ENCODE assay signal across 27 cellular contexts in genomic region chr3:153959321-153959717, GRCh38.
"Had no signal": no experiment of that assay in that cellular context is flagged by ENCODE, and none has a peak within 500 bp of the region (broad histone marks: within the 10 kb centered on the region; RNA-seq: fewer than 3 reads in every experiment).

No MANE protein-coding gene starts in this region.

- H3K4me3 ChIP-seq: SJCRH30 had no signal

- H3K9ac ChIP-seq: KMS-11 had no signal

- H3K36me3 ChIP-seq: SJCRH30 had no signal

- H3K27ac Mint-ChIP-seq: activated CD4-positive, alpha-beta T cell treated with anti-CD3 and anti-CD28 coated beads for 36 hours; activated CD4-positive, alpha-beta T cell treated with anti-CD3 and anti-CD28 coated beads, Interleukin-2, amount 10 ng/mL, durations not matched to agents 7 days and 5 days; activated CD8-positive, alpha-beta T cell treated with anti-CD3 and anti-CD28 coated beads, Interleukin-2, amount 10 ng/mL, durations not matched to agents 7 days and 5 days; activated naive CD4-positive, alpha-beta T cell treated with anti-CD3 and anti-CD28 coated beads, Interleukin-2, amount 10 ng/mL, durations not matched to agents 7 days and 5 days; activated naive CD8-positive, alpha-beta T cell; activated naive CD8-positive, alpha-beta T cell treated with anti-CD3 and anti-CD28 coated beads, Interleukin-2, amount 50 U/mL, for 24 hours; activated T-helper 1 cell treated with anti-CD3 and anti-CD28 coated beads, Interleukin-12 subunit alpha, Interleukin-12 subunit beta, Interleukin-2, Interleukin-4 antibody, amounts not matched to agents 30 ng/mL and 10 ng/mL and 1 ng/mL, durations not matched to agents 14 hours and 24 hours and 36 hours had no signal

- H3K4me1 Mint-ChIP-seq: activated CD4-positive, alpha-beta T cell treated with anti-CD3 and anti-CD28 coated beads for 36 hours; activated CD4-positive, alpha-beta T cell treated with anti-CD3 and anti-CD28 coated beads, Interleukin-2, amount 10 ng/mL, durations not matched to agents 7 days and 5 days; activated naive CD4-positive, alpha-beta T cell treated with anti-CD3 and anti-CD28 coated beads, Interleukin-2, amount 10 ng/mL, durations not matched to agents 7 days and 5 days; activated naive CD8-positive, alpha-beta T cell treated with anti-CD3 and anti-CD28 coated beads, Interleukin-2, amount 50 U/mL, for 24 hours had no signal

- H3K36me3 Mint-ChIP-seq: activated naive CD4-positive, alpha-beta T cell treated with anti-CD3 and anti-CD28 coated beads, Interleukin-2, amount 10 ng/mL, durations not matched to agents 7 days and 5 days; activated naive CD8-positive, alpha-beta T cell had no signal

- H3K4me2 ChIP-seq: KMS-11 had no signal

- H3K27me3 ChIP-seq: SJCRH30 had no signal

- H3K27ac ChIP-seq: KMS-11, SJCRH30 had no signal

- H3K27me3 Mint-ChIP-seq: activated naive CD4-positive, alpha-beta T cell treated with anti-CD3 and anti-CD28 coated beads, Interleukin-2, amount 10 ng/mL, durations not matched to agents 7 days and 5 days; activated naive CD8-positive, alpha-beta T cell had no signal

- H3K9me3 ChIP-seq: SJCRH30 had no signal

- DNase-seq: activated CD4-positive, alpha-beta T cell treated with anti-CD3 and anti-CD28 coated beads for 36 hours; activated CD4-positive, alpha-beta T cell treated with anti-CD3 and anti-CD28 coated beads, Interleukin-2, amount 10 ng/mL, durations not matched to agents 7 days and 5 days; activated CD4-positive, alpha-beta T cell treated with anti-CD3 and anti-CD28 coated beads, Interleukin-2, amount 50 U/mL, for 48 hours; activated CD8-positive, alpha-beta T cell treated with anti-CD3 and anti-CD28 coated beads, Interleukin-2, amount 10 ng/mL, durations not matched to agents 7 days and 5 days; activated effector memory CD4-positive, alpha-beta T cell treated with Interleukin-2 at 50 U/mL for 16 hours; activated naive CD4-positive, alpha-beta T cell treated with anti-CD3 and anti-CD28 coated beads, Interleukin-2, amount 10 ng/mL, durations not matched to agents 7 days and 5 days; activated naive CD8-positive, alpha-beta T cell treated with anti-CD3 and anti-CD28 coated beads, Interleukin-2, amount 50 U/mL, for 24 hours; activated T-cell treated with anti-CD3 and anti-CD28 coated beads for 4 hours; activated T-cell treated with anti-CD3 and anti-CD28 coated beads, Interleukin-2, amount 50 U/mL, for 4 hours; anterior cingulate cortex; MM.1S; MV-4-11; NCI-H1092; NCI-H1436 treated with DMSO at 0.1 percent for 48 hours; NCI-H1694 treated with DMSO at 0.1 percent for 48 hours; NCI-H2029; NCI-H345; NCI-H524 treated with DMSO at 0.1 percent for 48 hours; SHP77; SJCRH30; SW 1271; T-helper 1 cell; T-helper 2 cell; T-helper 9 cell had no signal

- H3K4me3 Mint-ChIP-seq: activated CD4-positive, alpha-beta T cell treated with anti-CD3 and anti-CD28 coated beads for 36 hours; activated CD4-positive, alpha-beta T cell treated with anti-CD3 and anti-CD28 coated beads, Interleukin-2, amount 10 ng/mL, durations not matched to agents 7 days and 5 days; activated CD8-positive, alpha-beta T cell treated with anti-CD3 and anti-CD28 coated beads, Interleukin-2, amount 10 ng/mL, durations not matched to agents 7 days and 5 days; activated naive CD4-positive, alpha-beta T cell treated with anti-CD3 and anti-CD28 coated beads, Interleukin-2, amount 10 ng/mL, durations not matched to agents 7 days and 5 days; activated naive CD8-positive, alpha-beta T cell; activated naive CD8-positive, alpha-beta T cell treated with anti-CD3 and anti-CD28 coated beads, Interleukin-2, amount 50 U/mL, for 24 hours; activated T-cell treated with anti-CD3 and anti-CD28 coated beads, Interleukin-2, amount 50 U/mL, for 4 hours; activated T-helper 1 cell treated with anti-CD3 and anti-CD28 coated beads, Interleukin-12 subunit alpha, Interleukin-12 subunit beta, Interleukin-2, Interleukin-4 antibody, amounts not matched to agents 30 ng/mL and 10 ng/mL and 1 ng/mL, durations not matched to agents 14 hours and 24 hours and 36 hours had no signal

- H3K9me3 Mint-ChIP-seq: activated CD4-positive, alpha-beta T cell treated with anti-CD3 and anti-CD28 coated beads, Interleukin-2, amount 10 ng/mL, durations not matched to agents 7 days and 5 days; activated naive CD4-positive, alpha-beta T cell treated with anti-CD3 and anti-CD28 coated beads, Interleukin-2, amount 10 ng/mL, durations not matched to agents 7 days and 5 days; activated naive CD8-positive, alpha-beta T cell treated with anti-CD3 and anti-CD28 coated beads, Interleukin-2, amount 50 U/mL, for 24 hours; activated T-cell treated with anti-CD3 and anti-CD28 coated beads, Interleukin-2, amount 50 U/mL, for 4 hours; activated T-helper 1 cell treated with anti-CD3 and anti-CD28 coated beads, Interleukin-12 subunit alpha, Interleukin-12 subunit beta, Interleukin-2, Interleukin-4 antibody, amounts not matched to agents 30 ng/mL and 10 ng/mL and 1 ng/mL, durations not matched to agents 14 hours and 24 hours and 36 hours had no signal
